In genomic region chr4:163681208-163681821, GRCh38 we compare ENCODE assay signal across 8 cellular contexts.
DNase-seq lines count a peak whose midpoint lies in the region; ATAC-seq, FAIRE-seq and TF ChIP-seq lines count a peak whose summit lies in the region.

No MANE protein-coding gene starts in this region.

- no peak for TF ChIP-seq POLR2A in GM12892 (IDR thresholded peaks at IDR 0.05; ENCODE audit: low read depth, low read length)

- peak; percentile 49 for TF ChIP-seq CTCF in brain microvascular endothelial cell (IDR thresholded peaks at IDR 0.05; ENCODE audit: low read depth, low read length, missing control alignments)

- H3K36me3 ChIP-seq in CD8-positive, alpha-beta memory T cell (ENCODE audit: insufficient read depth, low read length), result no peaks in the 10 kb centered on the region
- no peaks in the 10 kb centered on the region for H3K36me3 ChIP-seq in brain microvascular endothelial cell (replicated peaks)

- no peak overlapping the region for H3K4me3 Mint-ChIP-seq in CD8-positive, alpha-beta memory T cell

- H3K4me3 ChIP-seq in CD8-positive, alpha-beta memory T cell (ENCODE audit: low read length), result no peak overlapping the region
- no peak overlapping the region for H3K4me3 ChIP-seq in brain microvascular endothelial cell (ENCODE audit: low read depth, low read length)

- peaks cover 0 to 9% of the 10 kb centered on the region in 2 donors for H3K27me3 Mint-ChIP-seq in CD8-positive, alpha-beta memory T cell

- peak in 3 of 5 donors; percentile 2 to 62 (median 42) for DNase-seq in CD8-positive, alpha-beta memory T cell
- peak; percentile 15 for DNase-seq in GM12892 (ENCODE audit: insufficient read length)
- DNase-seq in NCI-H1105 treated with DMSO at 0.1 percent for 48 hours (lab: John Stamatoyannopoulos, UW), result peak; percentile 22
- no peak for DNase-seq in brain microvascular endothelial cell
- DNase-seq in myocyte (ENCODE audit: low read depth), result peak; percentile 33
- no peak for DNase-seq in T-helper 9 cell
- DNase-seq in ecto neural progenitor cell (ENCODE audit: low spot score), result no peak

- H3K27ac Mint-ChIP-seq in CD8-positive, alpha-beta memory T cell, result peak overlapping the region in 1 of 8 donors; percentile 76

- peak; percentile 82 for ATAC-seq in HG02678 (IDR thresholded peaks at IDR 0.05; ENCODE audit: unreplicated experiment)

- H3K9me3 ChIP-seq in CD8-positive, alpha-beta memory T cell (ENCODE audit: low read length), result no peaks in the 10 kb centered on the region

- peaks cover 0 to 1% (median 0%) of the 10 kb centered on the region in 5 donors for H3K9me3 Mint-ChIP-seq in CD8-positive, alpha-beta memory T cell

- in situ Hi-C loops in brain microvascular endothelial cell (cut with HindIII; ENCODE audit: low pct_ligation_motif_present, low sequenced_read_pairs), result no loop called here

- H3K4me1 Mint-ChIP-seq in CD8-positive, alpha-beta memory T cell, result no peaks in the 10 kb centered on the region

- no peaks in the 10 kb centered on the region for H3K4me1 ChIP-seq in CD8-positive, alpha-beta memory T cell (ENCODE audit: insufficient read depth, low read length)

- POLR2A ChIA-PET in CD8-positive, alpha-beta memory T cell (lab: Charles Lee), result no interaction called here

- CTCF ChIA-PET in CD8-positive, alpha-beta memory T cell (lab: Charles Lee), result interaction anchor here (0.6 to 4.7 kb wide), 6 partner anchors 9 to 134 kb away, joined by 3 to 59 read pairs (median 4); no protein-coding TSS in a partner anchor

- no peaks in the 10 kb centered on the region for H3K36me3 Mint-ChIP-seq in CD8-positive, alpha-beta memory T cell

- no peak overlapping the region for H3K27ac ChIP-seq in CD8-positive, alpha-beta memory T cell (ENCODE audit: low read depth, low read length)
- no peak overlapping the region for H3K27ac ChIP-seq in brain microvascular endothelial cell

- peak; percentile 79 for FAIRE-seq in GM12892 (lab: Jason Lieb, UNC)

- H3K27me3 ChIP-seq in CD8-positive, alpha-beta memory T cell (ENCODE audit: insufficient read depth, low read length, poor library complexity, severe bottlenecking), result no peaks in the 10 kb centered on the region
- H3K27me3 ChIP-seq in brain microvascular endothelial cell (replicated peaks), result no peaks in the 10 kb centered on the region

Comparison
In these comparisons a context has a peak if more than half of its experiments do, and no peak if none do; other contexts are left out.
1. DNase-seq: peak in CD8-positive, alpha-beta memory T cell (3 of 5), GM12892 (single experiment), NCI-H1105 treated with DMSO at 0.1 percent for 48 hours (single experiment) and myocyte (single experiment); none in brain microvascular endothelial cell (single experiment), T-helper 9 cell (single experiment) and ecto neural progenitor cell (single experiment).